16 cellular contexts compared by ENCODE assay signal in genomic region chr4:89835413-89835812, GRCh38. TPM values are rescaled to one million over a fixed set of nuclear protein-coding genes. Genes with fewer than 3 reads are reported as not detected.
DNase-seq lines count a peak whose midpoint lies in the region; ATAC-seq, FAIRE-seq and TF ChIP-seq lines count a peak whose summit lies in the region.
"Had no signal": no experiment of that assay in that cellular context is flagged by ENCODE, and none has a peak within 500 bp of the region (broad histone marks: within the 10 kb centered on the region; RNA-seq: fewer than 3 reads in every experiment).

No MANE protein-coding gene starts in this region.

- H3K79me2 ChIP-seq in keratinocyte (ENCODE audit: control insufficient read depth, insufficient read depth, low read length), result peaks cover 18% of the 10 kb centered on the region
- H3K79me2 ChIP-seq: hepatocyte had no signal

- dilution Hi-C loops in keratinocyte (cut with MboI; ENCODE audit: extremely low pct_ligation_motif_present, low sequenced_read_pairs), result no loop called here

- H4K20me1 ChIP-seq in keratinocyte (ENCODE audit: control insufficient read depth, extremely low read depth, insufficient read depth, low read length), result no peaks in the 10 kb centered on the region

- intact Hi-C loops in vagina (cut with DNase I), result no loop called here

- H3K27me3 Mint-ChIP-seq in activated naive CD8-positive, alpha-beta T cell treated with anti-CD3 and anti-CD28 coated beads, Interleukin-2, amount 10 ng/mL, durations not matched to agents 7 days and 5 days, result peaks cover 54% of the 10 kb centered on the region
- H3K27me3 Mint-ChIP-seq in activated naive CD8-positive, alpha-beta T cell treated with anti-CD3 and anti-CD28 coated beads, Interleukin-2, amount 50 U/mL, for 24 hours, result peaks cover 52% of the 10 kb centered on the region

- POLR2A ChIA-PET in activated naive CD8-positive, alpha-beta T cell treated with anti-CD3 and anti-CD28 coated beads, Interleukin-2, amount 10 ng/mL, durations not matched to agents 7 days and 5 days (lab: Charles Lee), result no interaction called here

- peaks cover 1% of the 10 kb centered on the region for H3K36me3 Mint-ChIP-seq in activated naive CD8-positive, alpha-beta T cell treated with anti-CD3 and anti-CD28 coated beads, Interleukin-2, amount 10 ng/mL, durations not matched to agents 7 days and 5 days
- H3K36me3 Mint-ChIP-seq in activated naive CD8-positive, alpha-beta T cell treated with anti-CD3 and anti-CD28 coated beads, Interleukin-2, amount 50 U/mL, for 24 hours (ENCODE audit: low read depth), result no peaks in the 10 kb centered on the region

- H3K27me3 ChIP-seq in keratinocyte (ENCODE audit: control insufficient read depth, extremely low read depth, insufficient read depth, low read length) (no peaks in the 10 kb centered on the region), vagina (no peaks in the 10 kb centered on the region)

- H3K4me2 ChIP-seq in keratinocyte (ENCODE audit: control insufficient read depth, extremely low read depth, insufficient read depth, low read depth, low read length), result peak overlapping the region; percentile 94

- no peak for TF ChIP-seq POLR2A in vagina (IDR thresholded peaks at IDR 0.05)

- H3K4me1 ChIP-seq in keratinocyte (ENCODE audit: control insufficient read depth, extremely low read depth, insufficient read depth, low read length) (peaks cover 12% of the 10 kb centered on the region), vagina (no peaks in the 10 kb centered on the region)
- H3K4me1 ChIP-seq: pancreas had no signal

- peak overlapping the region; percentile 33 for H3K4me3 Mint-ChIP-seq in activated naive CD8-positive, alpha-beta T cell treated with anti-CD3 and anti-CD28 coated beads, Interleukin-2, amount 10 ng/mL, durations not matched to agents 7 days and 5 days
- no peak overlapping the region for H3K4me3 Mint-ChIP-seq in activated naive CD8-positive, alpha-beta T cell treated with anti-CD3 and anti-CD28 coated beads, Interleukin-2, amount 50 U/mL, for 24 hours

- FAIRE-seq in keratinocyte (lab: Jason Lieb, UNC), result peak; percentile 69
- FAIRE-seq: GM12892, pancreas had no signal

- H2AFZ ChIP-seq in keratinocyte (ENCODE audit: control insufficient read depth, low read length), result no peak overlapping the region

- H3K9me3 Mint-ChIP-seq in activated naive CD8-positive, alpha-beta T cell treated with anti-CD3 and anti-CD28 coated beads, Interleukin-2, amount 10 ng/mL, durations not matched to agents 7 days and 5 days, result no peaks in the 10 kb centered on the region
- no peaks in the 10 kb centered on the region for H3K9me3 Mint-ChIP-seq in activated naive CD8-positive, alpha-beta T cell treated with anti-CD3 and anti-CD28 coated beads, Interleukin-2, amount 50 U/mL, for 24 hours

- TF ChIP-seq CTCF in astrocyte of the cerebellum (IDR thresholded peaks at IDR 0.05; ENCODE audit: low read depth, low read length, missing control alignments) (no peak), keratinocyte (optimal IDR thresholded peaks at IDR 0.05 in 1 of 3, IDR thresholded peaks at IDR 0.05 in 1 of 3, conservative IDR thresholded peaks at IDR 0.05 in 1 of 3; ENCODE audit: extremely low read depth in 1 of 3, insufficient read depth in 2 of 3, low read length in 3 of 3) (no peak), vagina (IDR thresholded peaks at IDR 0.05) (no peak)

- no peaks in the 10 kb centered on the region for H3K9me3 ChIP-seq in keratinocyte (ENCODE audit: control insufficient read depth, low read depth, low read length)
- no peaks in the 10 kb centered on the region for H3K9me3 ChIP-seq in vagina
- H3K9me3 ChIP-seq: pancreas, upper lobe of left lung had no signal

- peak overlapping the region; percentile 70 for H3K4me3 ChIP-seq in astrocyte of the cerebellum (ENCODE audit: low read depth, low read length)
- peak overlapping the region; percentile 82 to 97 (median 87) for H3K4me3 ChIP-seq in keratinocyte (ENCODE audit: control insufficient read depth in 2 of 3, extremely low read depth in 1 of 3, insufficient read depth in 2 of 3, low read depth in 1 of 3, low read length in 3 of 3)
- H3K4me3 ChIP-seq in vagina, result peak overlapping the region; percentile 50 to 61
- H3K4me3 ChIP-seq: hepatocyte had no signal

- H3K36me3 ChIP-seq in keratinocyte (ENCODE audit: control insufficient read depth in 2 of 2, extremely low read depth in 1 of 2, insufficient read depth in 2 of 2, low read length in 2 of 2), result peaks cover 3 to 7% of the 10 kb centered on the region in 2 experiments
- H3K36me3 ChIP-seq in vagina, result no peaks in the 10 kb centered on the region
- H3K36me3 ChIP-seq: pancreas, upper lobe of left lung had no signal

- H3K27ac ChIP-seq in keratinocyte (ENCODE audit: control insufficient read depth, insufficient read depth, low read length), result no peak overlapping the region
- no peak overlapping the region for H3K27ac ChIP-seq in vagina
- H3K27ac ChIP-seq: hepatocyte, pancreas, upper lobe of left lung had no signal

- in situ Hi-C loops in astrocyte of the cerebellum (cut with HindIII; ENCODE audit: low sequenced_read_pairs), result no loop called here

- no peak overlapping the region for H3K9ac ChIP-seq in keratinocyte (ENCODE audit: control insufficient read depth, extremely low read depth, insufficient read depth, low read length)

- ATAC-seq in activated naive CD8-positive, alpha-beta T cell treated with anti-CD3 and anti-CD28 coated beads, Interleukin-2, amount 10 ng/mL, durations not matched to agents 7 days and 5 days (ENCODE audit: low read depth), result no peak
- ATAC-seq in activated naive CD8-positive, alpha-beta T cell treated with anti-CD3 and anti-CD28 coated beads, Interleukin-2, amount 50 U/mL, for 24 hours, result no peak
- no peak for ATAC-seq in GM21619 (IDR thresholded peaks at IDR 0.05; ENCODE audit: unreplicated experiment)
- ATAC-seq in HG02852 (IDR thresholded peaks at IDR 0.05; ENCODE audit: unreplicated experiment), result no peak

- DNase-seq in activated naive CD8-positive, alpha-beta T cell treated with anti-CD3 and anti-CD28 coated beads, Interleukin-2, amount 10 ng/mL, durations not matched to agents 7 days and 5 days, result no peak
- no peak for DNase-seq in activated naive CD8-positive, alpha-beta T cell treated with anti-CD3 and anti-CD28 coated beads, Interleukin-2, amount 50 U/mL, for 24 hours
- DNase-seq in astrocyte of the cerebellum (ENCODE audit: low read depth) (no peak), keratinocyte (ENCODE audit: low read depth, low spot score) (no peak), vagina (ENCODE audit: extremely low spot score in 2 of 2) (no peak), NCI-H2107 (lab: John Stamatoyannopoulos, UW) (no peak)
- DNase-seq: activated CD4-positive, CD25-positive, alpha-beta regulatory T cell treated with anti-CD3 and anti-CD28 coated beads, Interleukin-2, amount 50 U/mL, for 72 hours; central memory CD4-positive, alpha-beta T cell; GOT3 had no signal

- no peak overlapping the region for H3K27ac Mint-ChIP-seq in activated naive CD8-positive, alpha-beta T cell treated with anti-CD3 and anti-CD28 coated beads, Interleukin-2, amount 10 ng/mL, durations not matched to agents 7 days and 5 days
- no peak overlapping the region for H3K27ac Mint-ChIP-seq in activated naive CD8-positive, alpha-beta T cell treated with anti-CD3 and anti-CD28 coated beads, Interleukin-2, amount 50 U/mL, for 24 hours

- H3K9me1 ChIP-seq in keratinocyte (ENCODE audit: control insufficient read depth, extremely low read depth, insufficient read depth, low read length), result no peaks in the 10 kb centered on the region

- peaks cover 22% of the 10 kb centered on the region for H3K4me1 Mint-ChIP-seq in activated naive CD8-positive, alpha-beta T cell treated with anti-CD3 and anti-CD28 coated beads, Interleukin-2, amount 10 ng/mL, durations not matched to agents 7 days and 5 days
- peaks cover 17% of the 10 kb centered on the region for H3K4me1 Mint-ChIP-seq in activated naive CD8-positive, alpha-beta T cell treated with anti-CD3 and anti-CD28 coated beads, Interleukin-2, amount 50 U/mL, for 24 hours

RNA-seq across cellular contexts. Expression of gene SNCA, which starts 1.5 kb away (rescaled TPM):
- total RNA-seq in activated naive CD8-positive, alpha-beta T cell treated with anti-CD3 and anti-CD28 coated beads, Interleukin-2, amount 10 ng/mL, durations not matched to agents 7 days and 5 days, result 1 to 10 TPM; 1.7 to 2.8 TPM
- polyA plus RNA-seq in keratinocyte, result 39.7 to 71.0 TPM (median 61.3 TPM) in 3 replicates
- 12.2 TPM for polyA plus RNA-seq in keratinocyte (2011; ENCODE audit: low read depth)
- 45.6 and 69.7 TPM in 2 replicates for polyA plus RNA-seq in keratinocyte (2011; cell fraction: cytosol; rRNA removed)
- 41.5 and 44.6 TPM in 2 replicates for polyA plus RNA-seq in keratinocyte (2011; cell fraction: nucleus; rRNA removed)
- 18.3 and 64.7 TPM in 2 replicates for polyA plus RNA-seq in keratinocyte (2012; ENCODE audit: low replicate concordance)
- 7.8 to 32.1 TPM (median 13.7 TPM) in 3 replicates for polyA minus RNA-seq in keratinocyte
- 16.7 TPM for polyA minus RNA-seq in keratinocyte (2011; cell fraction: cytosol; rRNA and poly(A)+ RNA removed)
- polyA minus RNA-seq in keratinocyte (2011; cell fraction: nucleus; rRNA and poly(A)+ RNA removed), result 14.4 and 32.3 TPM in 2 replicates
- 27.3 TPM for total RNA-seq in vagina

RNA-seq across cellular contexts. Expression of gene MMRN1, which starts 59.2 kb away (rescaled TPM):
- total RNA-seq in activated naive CD8-positive, alpha-beta T cell treated with anti-CD3 and anti-CD28 coated beads, Interleukin-2, amount 10 ng/mL, durations not matched to agents 7 days and 5 days, result under 1 TPM; 0.28 to 0.43 TPM
- polyA plus RNA-seq in keratinocyte, result not detected in 3 replicates
- polyA plus RNA-seq in keratinocyte (2011; ENCODE audit: low read depth), result 0.85 TPM
- polyA plus RNA-seq in keratinocyte (2011; cell fraction: cytosol; rRNA removed), result not detected in 2 replicates
- polyA plus RNA-seq in keratinocyte (2011; cell fraction: nucleus; rRNA removed), result not detected in 2 replicates
- 0.11 TPM in 1 of 2 replicates, not detected in the other for polyA plus RNA-seq in keratinocyte (2012; ENCODE audit: low replicate concordance)
- polyA minus RNA-seq in keratinocyte, result not detected in 3 replicates
- not detected for polyA minus RNA-seq in keratinocyte (2011; cell fraction: cytosol; rRNA and poly(A)+ RNA removed)
- not detected in 2 replicates for polyA minus RNA-seq in keratinocyte (2011; cell fraction: nucleus; rRNA and poly(A)+ RNA removed)
- total RNA-seq in vagina, result 96.3 TPM
- total RNA-seq: Daoy had no signal

Comparison
In these comparisons a context has a peak if more than half of its experiments do, and no peak if none do; other contexts are left out.
1. RNA of gene MMRN1, which starts 59.2 kb away (total RNA-seq): 96.3 TPM in vagina (single experiment); 0.28 to 0.43 TPM in activated naive CD8-positive, alpha-beta T cell treated with anti-CD3 and anti-CD28 coated beads, Interleukin-2, amount 10 ng/mL, durations not matched to agents 7 days and 5 days; every median in the first group is over 10 times any median in the second.
2. Peak in every context shown above with its lines, with median percentiles within 50 percentile points of each other: H3K4me3 ChIP-seq.